9 cellular contexts compared by ENCODE assay signal in genomic region chrX:13077168-13077567, GRCh38. TPM values are rescaled to one million over a fixed set of nuclear protein-coding genes. Genes with fewer than 3 reads are reported as not detected.
DNase-seq lines count a peak whose midpoint lies in the region; ATAC-seq and TF ChIP-seq lines count a peak whose summit lies in the region.
"Had no signal": no experiment of that assay in that cellular context is flagged by ENCODE, and none has a peak within 500 bp of the region (broad histone marks: within the 10 kb centered on the region; RNA-seq: fewer than 3 reads in every experiment).

No MANE protein-coding gene starts in this region.

- H3K27ac ChIP-seq in ACC112 (ENCODE audit: low read depth, low read length), result peak overlapping the region; percentile 67

- BruUV-seq in Calu3 (replicated peaks; lab: Mats Ljungman, UMichigan), result no TSS peak

- H3K79me2 ChIP-seq in ACC112 (ENCODE audit: control insufficient read depth, insufficient read depth, low read length, unreplicated experiment), result no peaks in the 10 kb centered on the region

- no peaks in the 10 kb centered on the region for H3K27me3 ChIP-seq in ACC112 (ENCODE audit: insufficient read depth, low read length)

- no peak for ATAC-seq in left cardiac atrium
- no peak for ATAC-seq in HG02840 (IDR thresholded peaks at IDR 0.05; ENCODE audit: low FRiP score, unreplicated experiment)
- no peak for ATAC-seq in Right ventricle myocardium superior (ENCODE audit: poor library complexity)

- intact Hi-C loops in left cardiac atrium (cut with DNase I), result no loop called here
- intact Hi-C loops in Calu3 (cut with micrococcal nuclease; ENCODE audit: unreplicated experiment), result no loop called here
- intact Hi-C loops in Right ventricle myocardium superior (cut with DNase I), result no loop called here

- H3K4me3 ChIP-seq in ACC112 (ENCODE audit: low read depth, low read length), result no peak overlapping the region
- H3K4me3 ChIP-seq in fibroblast of the aortic adventitia (ENCODE audit: low read depth, low read length), result no peak overlapping the region

- H3K27ac Mint-ChIP-seq in IgD-negative memory B cell (peak overlapping the region; percentile 69 to 78 (median 75)), Calu3 (ENCODE audit: unreplicated experiment) (no peak overlapping the region)

- H3K4me1 Mint-ChIP-seq in IgD-negative memory B cell (peaks cover 40 to 66% (median 43%) of the 10 kb centered on the region in 3 donors), Calu3 (ENCODE audit: low read depth, unreplicated experiment) (peaks cover 45% of the 10 kb centered on the region)

- peaks cover 0 to 4% (median 0%) of the 10 kb centered on the region in 3 donors for H3K9me3 Mint-ChIP-seq in IgD-negative memory B cell
- no peaks in the 10 kb centered on the region for H3K9me3 Mint-ChIP-seq in Calu3 (ENCODE audit: low read depth, unreplicated experiment)

- DNase-seq in activated CD4-positive, alpha-beta T cell treated with anti-CD3 and anti-CD28 coated beads, Interleukin-2, amount 50 U/mL, for 1 hour, result peak; percentile 20
- DNase-seq in fibroblast of the aortic adventitia (ENCODE audit: low read depth) (peak; percentile 22), left cardiac atrium (no peak), Calu3 (no peak), Right ventricle myocardium superior (no peak)
- DNase-seq: NCI-H748 treated with DMSO at 0.1 percent for 48 hours had no signal

- peak overlapping the region in 2 of 4 donors; percentile 40 to 67 for H3K4me3 Mint-ChIP-seq in IgD-negative memory B cell
- H3K4me3 Mint-ChIP-seq in Calu3 (ENCODE audit: low read depth, unreplicated experiment), result no peak overlapping the region

- H3K36me3 Mint-ChIP-seq in IgD-negative memory B cell (peaks cover 3% of the 10 kb centered on the region), Calu3 (ENCODE audit: insufficient read depth, unreplicated experiment) (peaks cover 13% of the 10 kb centered on the region)

- TF ChIP-seq CTCF in fibroblast of the aortic adventitia (IDR thresholded peaks at IDR 0.05; ENCODE audit: insufficient read depth, low read length), result no peak
- TF ChIP-seq CTCF in Calu3 (IDR thresholded peaks at IDR 0.05; ENCODE audit: unreplicated experiment), result no peak

- peak overlapping the region; percentile 22 for H2AFZ ChIP-seq in ACC112 (ENCODE audit: low read length, unreplicated experiment)

- H3K4me1 ChIP-seq in ACC112 (ENCODE audit: control insufficient read depth, insufficient read depth, low read length, unreplicated experiment), result peaks cover 28% of the 10 kb centered on the region

- H3K36me3 ChIP-seq in ACC112 (ENCODE audit: insufficient read depth, low read length), result no peaks in the 10 kb centered on the region

- H3K27me3 Mint-ChIP-seq in IgD-negative memory B cell, result peaks cover 6% of the 10 kb centered on the region
- H3K27me3 Mint-ChIP-seq in Calu3 (ENCODE audit: unreplicated experiment), result no peaks in the 10 kb centered on the region

- CTCF ChIA-PET in Calu3 (lab: Charles Lee), result interaction anchor here (0.7 to 1.9 kb wide), 4 partner anchors 10 to 364 kb away, joined by 3 to 4 read pairs (median 4); no protein-coding TSS in a partner anchor

RNA-seq across cellular contexts. Expression of gene FAM9C, which starts 32.7 kb away (rescaled TPM):
- polyA plus RNA-seq in IgD-negative memory B cell, result not detected
- not detected in 2 replicates for total RNA-seq in fibroblast of the aortic adventitia (ENCODE audit: low replicate concordance)
- total RNA-seq in left cardiac atrium, result not detected
- not detected in 2 replicates for total RNA-seq in Calu3 (2022)
- 0.35 TPM for total RNA-seq in Right ventricle myocardium superior

Comparison
In these comparisons a context has a peak if more than half of its experiments do, and no peak if none do; other contexts are left out.
1. DNase-seq: peak in activated CD4-positive, alpha-beta T cell treated with anti-CD3 and anti-CD28 coated beads, Interleukin-2, amount 50 U/mL, for 1 hour (single experiment) and fibroblast of the aortic adventitia (single experiment); none in left cardiac atrium (single experiment), Calu3 (single experiment) and Right ventricle myocardium superior (single experiment).